In genomic region chr10:91034494-91035157, GRCh38 we compare ENCODE assay signal across 9 cellular contexts.
DNase-seq lines count a peak whose midpoint lies in the region; ATAC-seq, FAIRE-seq and TF ChIP-seq lines count a peak whose summit lies in the region.
"Had no signal": no experiment of that assay in that cellular context is flagged by ENCODE, and none has a peak within 500 bp of the region (broad histone marks: within the 10 kb centered on the region; RNA-seq: fewer than 3 reads in every experiment).

No MANE protein-coding gene starts in this region.

- peak overlapping the region; percentile 58 for H3K4me3 Mint-ChIP-seq in activated CD4-positive, alpha-beta T cell treated with anti-CD3 and anti-CD28 coated beads, Interleukin-2, amount 10 ng/mL, durations not matched to agents 24 days and 14 days
- H3K4me3 Mint-ChIP-seq in activated naive CD8-positive, alpha-beta T cell treated with anti-CD3 and anti-CD28 coated beads, Interleukin-2, amount 10 ng/mL, durations not matched to agents 7 days and 5 days, result peak overlapping the region; percentile 73

- no peaks in the 10 kb centered on the region for H3K36me3 ChIP-seq in thoracic aorta

- no peaks in the 10 kb centered on the region for H3K27me3 ChIP-seq in thoracic aorta (replicated peaks; ENCODE audit: insufficient read depth)

- peaks cover 13% of the 10 kb centered on the region for H3K4me1 Mint-ChIP-seq in activated CD4-positive, alpha-beta T cell treated with anti-CD3 and anti-CD28 coated beads, Interleukin-2, amount 10 ng/mL, durations not matched to agents 24 days and 14 days
- H3K4me1 Mint-ChIP-seq in activated naive CD8-positive, alpha-beta T cell treated with anti-CD3 and anti-CD28 coated beads, Interleukin-2, amount 10 ng/mL, durations not matched to agents 7 days and 5 days, result peaks cover 17% of the 10 kb centered on the region

- peak overlapping the region; percentile 9 for H3K4me3 ChIP-seq in thoracic aorta

- peak; percentile 30 for ATAC-seq in activated naive CD8-positive, alpha-beta T cell treated with anti-CD3 and anti-CD28 coated beads, Interleukin-2, amount 10 ng/mL, durations not matched to agents 7 days and 5 days (ENCODE audit: low read depth)
- peak; percentile 82 for ATAC-seq in thoracic aorta (ENCODE audit: insufficient number of reproducible peaks, low FRiP score, low read depth)

- H3K27ac Mint-ChIP-seq in activated CD4-positive, alpha-beta T cell treated with anti-CD3 and anti-CD28 coated beads, Interleukin-2, amount 10 ng/mL, durations not matched to agents 24 days and 14 days, result peak overlapping the region; percentile 58
- H3K27ac Mint-ChIP-seq in activated naive CD8-positive, alpha-beta T cell treated with anti-CD3 and anti-CD28 coated beads, Interleukin-2, amount 10 ng/mL, durations not matched to agents 7 days and 5 days, result peak overlapping the region; percentile 96

- no peak for FAIRE-seq in GM12892 (lab: Jason Lieb, UNC)
- FAIRE-seq: islet of Langerhans had no signal

- no peaks in the 10 kb centered on the region for H3K36me3 Mint-ChIP-seq in activated CD4-positive, alpha-beta T cell treated with anti-CD3 and anti-CD28 coated beads, Interleukin-2, amount 10 ng/mL, durations not matched to agents 24 days and 14 days (ENCODE audit: low read depth)
- peaks cover 4% of the 10 kb centered on the region for H3K36me3 Mint-ChIP-seq in activated naive CD8-positive, alpha-beta T cell treated with anti-CD3 and anti-CD28 coated beads, Interleukin-2, amount 10 ng/mL, durations not matched to agents 7 days and 5 days

- intact Hi-C loops in activated CD4-positive, alpha-beta T cell treated with anti-CD3 and anti-CD28 coated beads, Interleukin-2, amount 10 ng/mL, durations not matched to agents 24 days and 14 days (cut with micrococcal nuclease), result loop anchor here (1.0 kb wide), 1 partner anchor 27 kb away; no protein-coding TSS in a partner anchor

- no peak for DNase-seq in activated CD4-positive, alpha-beta T cell treated with anti-CD3 and anti-CD28 coated beads, Interleukin-2, amount 10 ng/mL, durations not matched to agents 24 days and 14 days
- no peak for DNase-seq in activated CD4-positive, alpha-beta T cell treated with anti-CD3 and anti-CD28 coated beads for 48 hours
- DNase-seq in activated naive CD8-positive, alpha-beta T cell treated with anti-CD3 and anti-CD28 coated beads, Interleukin-2, amount 10 ng/mL, durations not matched to agents 7 days and 5 days, result no peak
- DNase-seq in iPS-NIHi7 (ENCODE audit: extremely low spot score), result peak; percentile 44
- peak; percentile 64 for DNase-seq in thoracic aorta (ENCODE audit: low spot score)
- no peak for DNase-seq in activated gamma-delta T cell (lab: John Stamatoyannopoulos, UW)
- no peak for DNase-seq in inferior parietal cortex (ENCODE audit: extremely low spot score)
- no peak for DNase-seq in GM12892 (ENCODE audit: insufficient read length)

- no peak for TF ChIP-seq CTCF in thoracic aorta (IDR thresholded peaks at IDR 0.05)

- POLR2A ChIA-PET in activated naive CD8-positive, alpha-beta T cell treated with anti-CD3 and anti-CD28 coated beads, Interleukin-2, amount 10 ng/mL, durations not matched to agents 7 days and 5 days (lab: Charles Lee), result interaction anchor here (0.6 to 1.4 kb wide), 4 partner anchors 54 to 871 kb away, joined by 3 to 4 read pairs (median 4); no protein-coding TSS in a partner anchor

- TF ChIP-seq POLR2A in GM12892 (IDR thresholded peaks at IDR 0.05; ENCODE audit: low read depth, low read length), result no peak

- peaks cover 5% of the 10 kb centered on the region for H3K9me3 Mint-ChIP-seq in activated CD4-positive, alpha-beta T cell treated with anti-CD3 and anti-CD28 coated beads, Interleukin-2, amount 10 ng/mL, durations not matched to agents 24 days and 14 days
- peaks cover 5% of the 10 kb centered on the region for H3K9me3 Mint-ChIP-seq in activated naive CD8-positive, alpha-beta T cell treated with anti-CD3 and anti-CD28 coated beads, Interleukin-2, amount 10 ng/mL, durations not matched to agents 7 days and 5 days

- no peaks in the 10 kb centered on the region for H3K9me3 ChIP-seq in thoracic aorta

- H3K27ac ChIP-seq in thoracic aorta, result peak overlapping the region; percentile 11 to 37

- peaks cover 14 to 23% of the 10 kb centered on the region in 2 donors for H3K4me1 ChIP-seq in thoracic aorta (ENCODE audit: control insufficient read depth in 1 of 2, low read depth in 2 of 2)

- H3K27me3 Mint-ChIP-seq in activated CD4-positive, alpha-beta T cell treated with anti-CD3 and anti-CD28 coated beads, Interleukin-2, amount 10 ng/mL, durations not matched to agents 24 days and 14 days, result peaks cover 20% of the 10 kb centered on the region
- H3K27me3 Mint-ChIP-seq in activated naive CD8-positive, alpha-beta T cell treated with anti-CD3 and anti-CD28 coated beads, Interleukin-2, amount 10 ng/mL, durations not matched to agents 7 days and 5 days, result peaks cover 9% of the 10 kb centered on the region

Comparison
In these comparisons a context has a peak if more than half of its experiments do, and no peak if none do; other contexts are left out.
1. DNase-seq: peak in iPS-NIHi7 (single experiment) and thoracic aorta (single experiment); none in activated CD4-positive, alpha-beta T cell treated with anti-CD3 and anti-CD28 coated beads, Interleukin-2, amount 10 ng/mL, durations not matched to agents 24 days and 14 days (single experiment), activated CD4-positive, alpha-beta T cell treated with anti-CD3 and anti-CD28 coated beads for 48 hours (single experiment), activated naive CD8-positive, alpha-beta T cell treated with anti-CD3 and anti-CD28 coated beads, Interleukin-2, amount 10 ng/mL, durations not matched to agents 7 days and 5 days (single experiment), activated gamma-delta T cell (single experiment), inferior parietal cortex (single experiment) and GM12892 (single experiment).